8 cellular contexts compared by ENCODE assay signal in the genomic region with DNA sequence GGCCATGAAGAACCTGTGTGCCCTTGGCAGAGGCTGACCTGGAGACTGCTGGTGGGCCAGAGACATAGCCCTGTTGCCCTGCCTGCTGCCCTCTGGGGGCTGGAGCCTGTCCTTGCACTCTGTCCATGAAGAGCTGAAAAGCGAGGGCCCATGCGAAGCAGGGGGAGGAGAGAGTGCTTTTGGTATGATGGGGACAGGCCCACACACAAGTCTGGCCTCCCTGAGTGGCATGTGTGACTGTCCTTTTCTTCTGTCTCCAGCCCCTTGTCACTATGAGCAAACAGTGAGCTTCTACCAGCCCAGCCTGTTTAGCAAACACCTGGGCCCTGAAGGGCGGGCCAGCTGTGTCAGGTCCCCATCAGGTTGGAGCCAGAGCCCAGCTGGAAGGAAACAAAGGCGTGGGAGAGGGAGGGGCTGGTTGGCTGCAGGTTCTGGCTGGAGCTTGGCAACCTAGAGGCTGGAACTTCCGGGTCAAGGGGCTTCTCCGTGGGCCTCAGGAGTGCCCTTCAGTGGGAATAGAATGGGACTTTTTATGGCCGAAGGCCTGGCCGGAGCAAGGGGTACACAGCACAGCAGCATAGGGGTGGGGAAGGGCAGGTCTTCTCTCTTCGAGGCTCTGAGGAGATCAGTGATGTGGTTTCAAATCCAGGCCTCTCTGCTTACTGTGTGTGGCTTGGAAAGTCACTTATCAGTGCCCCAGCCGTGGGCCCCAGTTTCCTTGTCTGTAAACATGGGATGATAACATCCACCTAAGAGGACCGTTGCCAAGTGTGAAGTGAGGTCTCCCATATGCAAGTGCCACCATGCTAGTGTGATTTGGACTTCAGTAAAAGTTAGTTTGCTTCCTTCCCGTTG. TPM values are rescaled to one million over a fixed set of nuclear protein-coding genes. Genes with fewer than 3 reads are reported as not detected.
DNase-seq lines count a peak whose midpoint lies in the region; TF ChIP-seq lines count a peak whose summit lies in the region.

No MANE protein-coding gene starts in this region.

- H3K27me3 ChIP-seq in GM23248 (replicated peaks; ENCODE audit: insufficient read depth) (no peaks in the 10 kb centered on the region), cardiac muscle cell (no peaks in the 10 kb centered on the region), spleen (replicated peaks in 1 of 7) (no peaks in the 10 kb centered on the region)

- POLR2A ChIA-PET in activated CD4-positive, alpha-beta memory T cell treated with anti-CD3 and anti-CD28 coated beads for 36 hours (lab: Charles Lee), result interaction anchor here (1.0 kb wide), 1 partner anchor 14 kb away, joined by 3 read pairs; the partner anchor contains the start of gene QSOX1

- no peaks in the 10 kb centered on the region for H3K9me3 Mint-ChIP-seq in activated CD4-positive, alpha-beta memory T cell treated with anti-CD3 and anti-CD28 coated beads for 36 hours

- intact Hi-C loops in activated CD4-positive, alpha-beta memory T cell treated with anti-CD3 and anti-CD28 coated beads for 36 hours (cut with micrococcal nuclease), result no loop called here
- intact Hi-C loops in spleen (cut with DNase I; ENCODE audit: low total_unique reads), result no loop called here

- CTCF ChIA-PET in activated CD4-positive, alpha-beta memory T cell treated with anti-CD3 and anti-CD28 coated beads for 36 hours (lab: Charles Lee), result interaction anchor here (0.6 to 8.4 kb wide), 10 partner anchors 10 to 463 kb away, joined by 3 to 78 read pairs (median 3); partner anchors contain the start of gene QSOX1

- no peak overlapping the region for H3K4me3 Mint-ChIP-seq in activated CD4-positive, alpha-beta memory T cell treated with anti-CD3 and anti-CD28 coated beads for 36 hours

- H3K4me2 ChIP-seq in GM23248 (ENCODE audit: unreplicated experiment), result no peak overlapping the region

- no peak overlapping the region for H3K27ac Mint-ChIP-seq in activated CD4-positive, alpha-beta memory T cell treated with anti-CD3 and anti-CD28 coated beads for 36 hours

- no peaks in the 10 kb centered on the region for H3K27me3 Mint-ChIP-seq in activated CD4-positive, alpha-beta memory T cell treated with anti-CD3 and anti-CD28 coated beads for 36 hours

- peaks cover 62% of the 10 kb centered on the region for H3K79me2 ChIP-seq in GM23248 (ENCODE audit: insufficient read depth)

- 0 out of 2 replicates have a peak, but pooled peaks cover 9% of the 10 kb centered on the region for H3F3A ChIP-seq in GM23248 (ENCODE audit: insufficient read depth)

- no peak overlapping the region for H2AFZ ChIP-seq in GM23248

- TF ChIP-seq CTCF in cardiac muscle cell (IDR thresholded peaks at IDR 0.05; ENCODE audit: low read depth, low read length) (peak; percentile 67), spleen (IDR thresholded peaks at IDR 0.05 in 8 of 11, conservative IDR thresholded peaks at IDR 0.05 in 3 of 11) (peak in 9 of 11 experiments; percentile 5 to 64 (median 44))

- H3K27ac ChIP-seq in GM23248 (no peak overlapping the region), cardiac muscle cell (no peak overlapping the region), spleen (no peak overlapping the region)

- H3K4me1 ChIP-seq in GM23248 (ENCODE audit: insufficient read depth), result 0 out of 2 replicates have a peak, but pooled peaks cover 6% of the 10 kb centered on the region
- H3K4me1 ChIP-seq in cardiac muscle cell (ENCODE audit: low read depth), result peaks cover 16% of the 10 kb centered on the region
- peaks cover 0 to 32% (median 6%) of the 10 kb centered on the region in 6 donors for H3K4me1 ChIP-seq in spleen

- no peak overlapping the region for H3K9ac ChIP-seq in GM23248

- peaks cover 2% of the 10 kb centered on the region for H3K36me3 Mint-ChIP-seq in activated CD4-positive, alpha-beta memory T cell treated with anti-CD3 and anti-CD28 coated beads for 36 hours

- H4K20me1 ChIP-seq in GM23248 (ENCODE audit: insufficient read depth), result peaks cover 4% of the 10 kb centered on the region; the same call in 1 of the 2 replicates

- 88 to 92% methylated on average over 12 of the region's 12 CpGs for WGBS in GM23248 (ENCODE audit: low coverage in 1 of 2, low lambda C conversion rate in 2 of 2, missing lambda C conversion rate in 2 of 2), 2 experiments
- 79 to 88% (median 81%) methylated on average over 10 to 12 of the region's 12 CpGs for WGBS in spleen, 5 donors

- H3K4me3 ChIP-seq in GM23248, result no peak overlapping the region
- H3K4me3 ChIP-seq in cardiac muscle cell, result no peak overlapping the region
- no peak overlapping the region for H3K4me3 ChIP-seq in spleen

- peaks cover 12% of the 10 kb centered on the region; the same call in 1 of the 2 replicates for H3K36me3 ChIP-seq in GM23248 (ENCODE audit: low read depth)
- H3K36me3 ChIP-seq in cardiac muscle cell, result no peaks in the 10 kb centered on the region
- H3K36me3 ChIP-seq in spleen, result peaks cover 0 to 52% (median 7%) of the 10 kb centered on the region in 6 donors

- H3K9me2 ChIP-seq in GM23248 (ENCODE audit: insufficient read depth), result no peaks in the 10 kb centered on the region

- in situ Hi-C loops in GM23248 (cut with MboI), result loop anchor here (25.0 kb wide), 1 partner anchor 282 kb away; the partner anchor contains the start of genes TOR1AIP1 and TOR1AIP2

- no peak for TF ChIP-seq POLR2A in spleen (IDR thresholded peaks at IDR 0.05)

- DNase-seq in NCI-H2171 treated with DMSO at 0.1 percent for 48 hours (lab: John Stamatoyannopoulos, UW) (peak; percentile 10), NCI-H2171 (lab: John Stamatoyannopoulos, UW) (no peak), GM23248 (peak; percentile 58), NCI-H1694 (lab: John Stamatoyannopoulos, UW) (peak; percentile 30), cardiac muscle cell (ENCODE audit: low read depth in 1 of 2, low spot score in 1 of 2) (peak; percentile 53 to 60), spleen (peak; percentile 79), pons (ENCODE audit: low spot score) (no peak)
- peak; percentile 58 for DNase-seq in activated CD4-positive, alpha-beta memory T cell treated with anti-CD3 and anti-CD28 coated beads for 36 hours

- H3K4me1 Mint-ChIP-seq in activated CD4-positive, alpha-beta memory T cell treated with anti-CD3 and anti-CD28 coated beads for 36 hours (ENCODE audit: low read depth), result no peaks in the 10 kb centered on the region

- H3K9me3 ChIP-seq in GM23248 (ENCODE audit: low read depth), result no peaks in the 10 kb centered on the region
- H3K9me3 ChIP-seq in cardiac muscle cell (ENCODE audit: low read depth), result no peaks in the 10 kb centered on the region
- H3K9me3 ChIP-seq in spleen, result no peaks in the 10 kb centered on the region

RNA-seq across cellular contexts. Expression of gene QSOX1, which starts 14.3 kb away (rescaled TPM):
- total RNA-seq in GM23248 (2014; rRNA removed; shearing (Covaris generic)), result 519 and 540 TPM in 2 replicates
- polyA plus RNA-seq in GM23248 (2016; fragmentation: Nextera tagmentation; extraction: Ambion mirVana), result 270 and 274 TPM in 2 replicates
- 10 to 100 TPM; 40.3 to 42.4 TPM for total RNA-seq in activated CD4-positive, alpha-beta memory T cell treated with anti-CD3 and anti-CD28 coated beads for 36 hours
- 34.6 and 37.8 TPM in 2 replicates for total RNA-seq in cardiac muscle cell
- 23.2 and 30.7 TPM in 2 replicates for polyA plus RNA-seq in cardiac muscle cell
- total RNA-seq in spleen, result 10 to 100 TPM; 40.8 to 78.9 (median 69.0) TPM
- 10 to 100 TPM; 35.2 to 54.9 (median 52.9) TPM for polyA plus RNA-seq in spleen

Comparison
In these comparisons a context has a peak if more than half of its experiments do, and no peak if none do; other contexts are left out.
1. DNase-seq: peak in NCI-H2171 treated with DMSO at 0.1 percent for 48 hours (single experiment), GM23248 (single experiment), NCI-H1694 (single experiment), activated CD4-positive, alpha-beta memory T cell treated with anti-CD3 and anti-CD28 coated beads for 36 hours (single experiment), cardiac muscle cell (2 of 2) and spleen (single experiment); none in NCI-H2171 (single experiment) and pons (single experiment).